In genomic region chrX:130649738-130650137, GRCh38 we compare ENCODE assay signal across 27 cellular contexts.
"Had no signal": no experiment of that assay in that cellular context is flagged by ENCODE, and none has a peak within 500 bp of the region (broad histone marks: within the 10 kb centered on the region; RNA-seq: fewer than 3 reads in every experiment).

No MANE protein-coding gene starts in this region.

- H3K4me2 ChIP-seq: neural progenitor cell had no signal

- H3K27me3 ChIP-seq: neural progenitor cell, ovary, right lobe of liver, sigmoid colon, stomach, thyroid gland, tibial nerve, upper lobe of left lung, vagina had no signal

- H3K27ac ChIP-seq: neural progenitor cell, ovary, parathyroid adenoma, psoas muscle, right lobe of liver, sigmoid colon, stomach, thoracic aorta, thyroid gland, tibial nerve, upper lobe of left lung, vagina had no signal

- H3K36me3 ChIP-seq: neural progenitor cell, ovary, right lobe of liver, sigmoid colon, thoracic aorta, thyroid gland, upper lobe of left lung had no signal

- ATAC-seq: psoas muscle; right cardiac atrium; right lobe of liver; stimulated activated effector memory CD8-positive, alpha-beta T cell treated with anti-CD3 and anti-CD28 coated beads, Interleukin-12 subunit alpha, Interleukin-12 subunit beta, amount 100 ng/mL, for 72 hours; stimulated activated naive B cell treated with anti-CD40 and anti-IgM and Interleukin-4, amounts not matched to agents 10 μg/mL and 1 μg/mL and 100 μg/mL, for 72 hours had no signal

- H3K9me3 Mint-ChIP-seq: nephron; neural progenitor cell; stimulated activated effector memory CD8-positive, alpha-beta T cell treated with anti-CD3 and anti-CD28 coated beads, Interleukin-12 subunit alpha, Interleukin-12 subunit beta, amount 100 ng/mL, for 72 hours; stimulated activated naive B cell treated with anti-CD40 and anti-IgM and Interleukin-4, amounts not matched to agents 10 μg/mL and 1 μg/mL and 100 μg/mL, for 72 hours; stimulated activated naive CD8-positive, alpha-beta T cell treated with anti-CD3 and anti-CD28 coated beads, Interleukin-15, Interleukin-2, amounts not matched to agents 100 ng/mL and 50 ng/mL, for 24 hours had no signal

- H3K9me3 ChIP-seq: ovary, psoas muscle, right lobe of liver, sigmoid colon, stomach, thoracic aorta, thyroid gland, tibial nerve, upper lobe of left lung, vagina had no signal

- H3K79me2 ChIP-seq: parathyroid adenoma had no signal

- H3K27me3 Mint-ChIP-seq: progenitor cell of endocrine pancreas; stimulated activated naive B cell treated with anti-CD40 and anti-IgM and Interleukin-4, amounts not matched to agents 10 μg/mL and 1 μg/mL and 100 μg/mL, for 72 hours; stimulated activated naive CD8-positive, alpha-beta T cell treated with anti-CD3 and anti-CD28 coated beads, Interleukin-15, Interleukin-2, amounts not matched to agents 100 ng/mL and 50 ng/mL, for 24 hours had no signal

- H2AFZ ChIP-seq: neural progenitor cell, parathyroid adenoma had no signal

- H3K9ac ChIP-seq: neural progenitor cell, parathyroid adenoma had no signal

- H3K36me3 Mint-ChIP-seq: neural progenitor cell; stimulated activated effector memory CD8-positive, alpha-beta T cell treated with anti-CD3 and anti-CD28 coated beads, Interleukin-12 subunit alpha, Interleukin-12 subunit beta, amount 100 ng/mL, for 72 hours had no signal

- H3K4me3 Mint-ChIP-seq: nephron; neural progenitor cell; stimulated activated effector memory CD8-positive, alpha-beta T cell treated with anti-CD3 and anti-CD28 coated beads, Interleukin-12 subunit alpha, Interleukin-12 subunit beta, amount 100 ng/mL, for 72 hours; stimulated activated naive B cell treated with anti-CD40 and anti-IgM and Interleukin-4, amounts not matched to agents 10 μg/mL and 1 μg/mL and 100 μg/mL, for 72 hours; stimulated activated naive CD8-positive, alpha-beta T cell treated with anti-CD3 and anti-CD28 coated beads, Interleukin-15, Interleukin-2, amounts not matched to agents 100 ng/mL and 50 ng/mL, for 24 hours had no signal

- DNase-seq: occipital lobe; ovary; posterior cingulate gyrus; psoas muscle; right cardiac atrium; right lobe of liver; sigmoid colon; small intestine; stimulated activated CD4-positive, alpha-beta T cell treated with anti-CD3 and anti-CD28 coated beads, Interleukin-15, amount 100 ng/mL, for 24 hours; stimulated activated CD4-positive, alpha-beta T cell treated with anti-CD3 and anti-CD28 coated beads, Interleukin-2, amount 100 ng/mL, for 24 hours; stimulated activated CD4-positive, alpha-beta T cell treated with anti-CD3 and anti-CD28 coated beads, Interleukin-2, amount 100 ng/mL, for 48 hours; stimulated activated CD4-positive, alpha-beta T cell treated with anti-CD3 and anti-CD28 coated beads, Interleukin-4, amount 100 ng/mL, for 24 hours; stimulated activated naive B cell treated with anti-CD40 and anti-IgM and Interleukin-4, amounts not matched to agents 10 μg/mL and 1 μg/mL and 100 μg/mL, for 72 hours; stimulated activated naive CD4-positive, alpha-beta T cell treated with Interleukin-2 at 50 U/mL for 16 hours; stomach; thyroid gland; trophoblast cell; upper lobe of left lung had no signal

- H3K4me3 ChIP-seq: neural progenitor cell, ovary, psoas muscle, right lobe of liver, sigmoid colon, stomach, thoracic aorta, thyroid gland, tibial nerve, upper lobe of left lung, vagina had no signal

- H3K4me1 ChIP-seq: parathyroid adenoma, psoas muscle, sigmoid colon, stomach, thyroid gland, tibial nerve, upper lobe of left lung, vagina had no signal

- H3K27ac Mint-ChIP-seq: nephron; neural progenitor cell; progenitor cell of endocrine pancreas; stimulated activated effector memory CD8-positive, alpha-beta T cell treated with anti-CD3 and anti-CD28 coated beads, Interleukin-12 subunit alpha, Interleukin-12 subunit beta, amount 100 ng/mL, for 72 hours; stimulated activated naive B cell treated with anti-CD40 and anti-IgM and Interleukin-4, amounts not matched to agents 10 μg/mL and 1 μg/mL and 100 μg/mL, for 72 hours; stimulated activated naive CD8-positive, alpha-beta T cell treated with anti-CD3 and anti-CD28 coated beads, Interleukin-15, Interleukin-2, amounts not matched to agents 100 ng/mL and 50 ng/mL, for 24 hours had no signal

- H3K4me1 Mint-ChIP-seq: nephron; stimulated activated effector memory CD8-positive, alpha-beta T cell treated with anti-CD3 and anti-CD28 coated beads, Interleukin-12 subunit alpha, Interleukin-12 subunit beta, amount 100 ng/mL, for 72 hours; stimulated activated naive B cell treated with anti-CD40 and anti-IgM and Interleukin-4, amounts not matched to agents 10 μg/mL and 1 μg/mL and 100 μg/mL, for 72 hours had no signal
